9 cellular contexts compared by ENCODE assay signal in genomic region chr1:156893048-156893953, GRCh38. TPM values are rescaled to one million over a fixed set of nuclear protein-coding genes. Genes with fewer than 3 reads are reported as not detected.
A peak's percentile ranks its signal among the peaks of the same experiment; 100 is the strongest.
DNase-seq lines count a peak whose midpoint lies in the region; ATAC-seq and TF ChIP-seq lines count a peak whose summit lies in the region.
"Had no signal": no experiment of that assay in that cellular context is flagged by ENCODE, and none has a peak within 500 bp of the region (broad histone marks: within the 10 kb centered on the region; RNA-seq: fewer than 3 reads in every experiment).

Gene PEAR1, plus strand, starts transcription at chr1:156893718. Its CDS starts 10,209 bp downstream, at chr1:156903927.

- H3K27ac ChIP-seq in endodermal cell (ENCODE audit: low read depth, low read length), result no peak within 1 kb of the TSS
- H3K27ac ChIP-seq in vagina, result peak within 1 kb of the TSS; percentile 89
- H3K27ac ChIP-seq: HL-60 had no signal

- peak within 1 kb of the TSS; percentile 41 for H3K4me3 Mint-ChIP-seq in activated naive CD4-positive, alpha-beta T cell treated with anti-CD3 and anti-CD28 coated beads for 36 hours
- peak within 1 kb of the TSS; percentile 44 for H3K4me3 Mint-ChIP-seq in endodermal cell

- no peaks in the 10 kb centered on the region for H3K4me1 ChIP-seq in endodermal cell (ENCODE audit: control insufficient read depth, insufficient read depth, low read length)
- peaks cover 37% of the 10 kb centered on the region for H3K4me1 ChIP-seq in vagina

- no peak within 1 kb of the TSS for H3K27ac Mint-ChIP-seq in activated naive CD4-positive, alpha-beta T cell treated with anti-CD3 and anti-CD28 coated beads for 36 hours
- H3K27ac Mint-ChIP-seq in activated naive CD4-positive, alpha-beta T cell treated with anti-CD3 and anti-CD28 coated beads, Interleukin-2, amount 50 U/mL, for 72 hours, result no peak within 1 kb of the TSS
- H3K27ac Mint-ChIP-seq in endodermal cell, result no peak within 1 kb of the TSS

- no peaks in the 10 kb centered on the region for H3K9me3 Mint-ChIP-seq in activated naive CD4-positive, alpha-beta T cell treated with anti-CD3 and anti-CD28 coated beads for 36 hours
- H3K9me3 Mint-ChIP-seq in activated naive CD4-positive, alpha-beta T cell treated with anti-CD3 and anti-CD28 coated beads, Interleukin-2, amount 50 U/mL, for 72 hours, result no peaks in the 10 kb centered on the region
- no peaks in the 10 kb centered on the region for H3K9me3 Mint-ChIP-seq in endodermal cell

- no peaks in the 10 kb centered on the region for H3K36me3 Mint-ChIP-seq in activated naive CD4-positive, alpha-beta T cell treated with anti-CD3 and anti-CD28 coated beads for 36 hours (ENCODE audit: low read depth)
- no peaks in the 10 kb centered on the region for H3K36me3 Mint-ChIP-seq in activated naive CD4-positive, alpha-beta T cell treated with anti-CD3 and anti-CD28 coated beads, Interleukin-2, amount 50 U/mL, for 72 hours
- no peaks in the 10 kb centered on the region for H3K36me3 Mint-ChIP-seq in endodermal cell (ENCODE audit: low read depth)

- H3K9me3 ChIP-seq in endodermal cell (ENCODE audit: control insufficient read depth, low read length) (no peaks in the 10 kb centered on the region), vagina (no peaks in the 10 kb centered on the region)

- H3K4me3 ChIP-seq in endodermal cell (ENCODE audit: low read length) (no peak within 1 kb of the TSS), vagina (peak within 1 kb of the TSS; percentile 44 to 54)

- no peak for TF ChIP-seq POLR2A in vagina (IDR thresholded peaks at IDR 0.05)

- ATAC-seq in activated naive CD4-positive, alpha-beta T cell treated with anti-CD3 and anti-CD28 coated beads, Interleukin-2, amount 50 U/mL, for 72 hours, result no peak
- ATAC-seq in GM21737 (IDR thresholded peaks at IDR 0.05; ENCODE audit: unreplicated experiment), result no peak
- no peak for ATAC-seq in GM18909 (IDR thresholded peaks at IDR 0.05; ENCODE audit: poor library complexity, unreplicated experiment)

- no peak for DNase-seq in activated naive CD4-positive, alpha-beta T cell treated with anti-CD3 and anti-CD28 coated beads for 36 hours
- no peak for DNase-seq in activated naive CD4-positive, alpha-beta T cell treated with anti-CD3 and anti-CD28 coated beads, Interleukin-2, amount 50 U/mL, for 72 hours (ENCODE audit: low spot score in 2 of 2)
- peak; percentile 85 for DNase-seq in endodermal cell
- DNase-seq in mucosa of gallbladder (ENCODE audit: low spot score), result peak; percentile 24
- DNase-seq in vagina (ENCODE audit: extremely low spot score in 2 of 2), result no peak
- DNase-seq in SIG-M5 treated with dmso at 0.1 percent for 504 hours (lab: John Stamatoyannopoulos, UW; ENCODE audit: unreplicated experiment), result no peak

- H3K36me3 ChIP-seq in endodermal cell (ENCODE audit: control insufficient read depth, insufficient read depth, low read length) (no peaks in the 10 kb centered on the region), vagina (no peaks in the 10 kb centered on the region)

- H3K4me1 Mint-ChIP-seq in activated naive CD4-positive, alpha-beta T cell treated with anti-CD3 and anti-CD28 coated beads for 36 hours (ENCODE audit: low read depth), result peaks cover 16% of the 10 kb centered on the region
- peaks cover 4% of the 10 kb centered on the region for H3K4me1 Mint-ChIP-seq in endodermal cell

- 27 to 40% methylated on average over 29 to 60 of the region's 60 CpGs for WGBS in endodermal cell (ENCODE audit: insufficient coverage in 1 of 2, insufficient read length in 1 of 2), 2 experiments

- peaks cover 41% of the 10 kb centered on the region for H3K27me3 ChIP-seq in endodermal cell (ENCODE audit: control insufficient read depth, insufficient read depth, low read length, poor library complexity, severe bottlenecking)
- H3K27me3 ChIP-seq in vagina, result no peaks in the 10 kb centered on the region

- CTCF ChIA-PET in activated naive CD4-positive, alpha-beta T cell treated with anti-CD3 and anti-CD28 coated beads for 36 hours (lab: Charles Lee), result interaction anchor here (0.6 to 8.5 kb wide), 16 partner anchors 16 to 265 kb away, joined by 3 to 82 read pairs (median 6); partner anchors contain the start of genes LRRC71 and NTRK1

- peak; percentile 65 for TF ChIP-seq CTCF in endodermal cell (conservative IDR thresholded peaks at IDR 0.05)
- TF ChIP-seq CTCF in vagina (IDR thresholded peaks at IDR 0.05), result no peak

- H3K9ac ChIP-seq in endodermal cell (ENCODE audit: extremely low read depth, low read length, poor library complexity, severe bottlenecking), result no peak within 1 kb of the TSS

- H3K27me3 Mint-ChIP-seq in activated naive CD4-positive, alpha-beta T cell treated with anti-CD3 and anti-CD28 coated beads for 36 hours (ENCODE audit: low read depth), result peaks cover 48% of the 10 kb centered on the region
- H3K27me3 Mint-ChIP-seq in endodermal cell (ENCODE audit: insufficient read depth), result peaks cover 51% of the 10 kb centered on the region

- intact Hi-C loops in activated naive CD4-positive, alpha-beta T cell treated with anti-CD3 and anti-CD28 coated beads for 36 hours (cut with micrococcal nuclease), result loop anchor here (10.0 kb wide), 1 partner anchor 182 kb away; no protein-coding TSS in a partner anchor
- intact Hi-C loops in vagina (cut with DNase I), result no loop called here

RNA-seq across cellular contexts. Expression of gene PEAR1, which starts in this region (rescaled TPM):
- not detected for total RNA-seq in activated naive CD4-positive, alpha-beta T cell treated with anti-CD3 and anti-CD28 coated beads for 36 hours
- under 1 TPM; 0.09 to 0.53 TPM for total RNA-seq in activated naive CD4-positive, alpha-beta T cell treated with anti-CD3 and anti-CD28 coated beads, Interleukin-2, amount 50 U/mL, for 72 hours
- total RNA-seq in endodermal cell (under 1 TPM; 0.29 to 0.53 TPM), mucosa of gallbladder (9.9 TPM), vagina (11.5 TPM)
- 2.1 TPM for polyA plus RNA-seq in endodermal cell (2013, experiment 1 of 2)
- 2.3 TPM for polyA plus RNA-seq in endodermal cell (2013, experiment 2 of 2)

Comparison
In these comparisons a context has a peak if more than half of its experiments do, and no peak if none do; other contexts are left out.
1. DNase-seq: peak in endodermal cell (single experiment) and mucosa of gallbladder (single experiment); none in activated naive CD4-positive, alpha-beta T cell treated with anti-CD3 and anti-CD28 coated beads for 36 hours (single experiment), activated naive CD4-positive, alpha-beta T cell treated with anti-CD3 and anti-CD28 coated beads, Interleukin-2, amount 50 U/mL, for 72 hours (0 of 2), vagina (0 of 2) and SIG-M5 treated with dmso at 0.1 percent for 504 hours (single experiment).